Comparison of ENCODE assay signal across 12 cellular contexts in genomic region chrX:22365460-22365859, GRCh38.
DNase-seq lines count a peak whose midpoint lies in the region; FAIRE-seq and TF ChIP-seq lines count a peak whose summit lies in the region.
"Had no signal": no experiment of that assay in that cellular context is flagged by ENCODE, and none has a peak within 500 bp of the region (broad histone marks: within the 10 kb centered on the region; RNA-seq: fewer than 3 reads in every experiment).

No MANE protein-coding gene starts in this region.

- H3K4me3 ChIP-seq in endothelial cell of umbilical vein (replicated peaks in 1 of 3; ENCODE audit: insufficient read depth in 1 of 3, low read depth in 1 of 3, low read length in 3 of 3), result no peak overlapping the region

- no peaks in the 10 kb centered on the region for H3K9me3 ChIP-seq in endothelial cell of umbilical vein (replicated peaks; ENCODE audit: control insufficient read depth, insufficient read depth, low read length)

- CTCF ChIA-PET in endothelial cell of umbilical vein (lab: Charles Lee), result interaction anchor here (1.5 kb wide), 1 partner anchor 30 kb away, joined by 3 read pairs; no protein-coding TSS in a partner anchor

- POLR2A ChIA-PET in endothelial cell of umbilical vein (lab: Charles Lee), result no interaction called here

- no TSS peak for BruUV-seq in endothelial cell of umbilical vein (replicated peaks; lab: Mats Ljungman, UMichigan)

- no peaks in the 10 kb centered on the region for H4K20me1 ChIP-seq in endothelial cell of umbilical vein (replicated peaks; ENCODE audit: control insufficient read depth, extremely low read depth, insufficient read depth, low read length)

- no peak for TF ChIP-seq POLR2A in endothelial cell of umbilical vein (IDR thresholded peaks at IDR 0.05; ENCODE audit: low read depth, low read length)

- H3K27me3 ChIP-seq in endothelial cell of umbilical vein (ENCODE audit: control insufficient read depth in 2 of 2, insufficient read depth in 2 of 2, low read length in 2 of 2), result no peaks in the 10 kb centered on the region

- no peak overlapping the region for H3K4me2 ChIP-seq in endothelial cell of umbilical vein (ENCODE audit: insufficient read depth, low read length)

- H3K27ac ChIP-seq in endothelial cell of umbilical vein (ENCODE audit: insufficient read depth, low read depth, low read length), result peak overlapping the region; percentile 15

- peak; percentile 87 for DNase-seq in EH (ENCODE audit: low read depth)
- DNase-seq in RCC 7860 (ENCODE audit: low spot score), result peak; percentile 90
- DNase-seq in endothelial cell of umbilical vein (ENCODE audit: low read depth, low spot score), result peak; percentile 65
- DNase-seq in myocyte (ENCODE audit: low read depth), result peak; percentile 36
- DNase-seq in NCI-H748 treated with DMSO at 0.1 percent for 48 hours (lab: John Stamatoyannopoulos, UW), result no peak
- DNase-seq in NCI-H2227 (lab: John Stamatoyannopoulos, UW; ENCODE audit: unreplicated experiment), result no peak
- DNase-seq in stimulated activated naive CD4-positive, alpha-beta T cell treated with Interleukin-2 at 50 U/mL for 16 hours (lab: John Stamatoyannopoulos, UW), result no peak
- no peak for DNase-seq in NCI-H2029 treated with DMSO at 0.1 percent for 48 hours (lab: John Stamatoyannopoulos, UW)
- DNase-seq: activated CD4-positive, alpha-beta T cell treated with anti-CD3 and anti-CD28 coated beads for 48 hours; CD4-positive, CD25-positive, alpha-beta regulatory T cell; NCI-H187; stimulated activated CD4-positive, alpha-beta T cell treated with anti-CD3 and anti-CD28 coated beads, Interleukin-4, amount 100 ng/mL, for 4 hours had no signal

- H2AFZ ChIP-seq in endothelial cell of umbilical vein (ENCODE audit: low read depth, low read length), result no peak overlapping the region

- H3K4me1 ChIP-seq in endothelial cell of umbilical vein (ENCODE audit: control insufficient read depth, extremely low read depth, insufficient read depth, low read length), result peaks cover 14% of the 10 kb centered on the region

- H3K79me2 ChIP-seq in endothelial cell of umbilical vein (ENCODE audit: control insufficient read depth, insufficient read depth, low read length), result no peaks in the 10 kb centered on the region

- intact Hi-C loops in endothelial cell of umbilical vein (cut with micrococcal nuclease), result no loop called here

- no peaks in the 10 kb centered on the region for H3K36me3 ChIP-seq in endothelial cell of umbilical vein (ENCODE audit: control insufficient read depth in 2 of 2, extremely low read depth in 1 of 2, insufficient read depth in 2 of 2, low read length in 2 of 2)

- TF ChIP-seq CTCF in endothelial cell of umbilical vein (IDR thresholded peaks at IDR 0.05; ENCODE audit: extremely low read depth in 1 of 2, insufficient read depth in 1 of 2, low read depth in 1 of 2, low read length in 2 of 2), result no peak

- no peaks in the 10 kb centered on the region for H3K9me1 ChIP-seq in endothelial cell of umbilical vein (replicated peaks; ENCODE audit: control insufficient read depth, extremely low read depth, insufficient read depth, low read length)

- FAIRE-seq in RCC 7860 (lab: Jason Lieb, UNC) (peak; percentile 99), endothelial cell of umbilical vein (lab: Jason Lieb, UNC) (peak; percentile 94)

- dilution Hi-C loops in endothelial cell of umbilical vein (cut with MboI; ENCODE audit: extremely low pct_ligation_motif_present, low sequenced_read_pairs), result no loop called here

- no peak overlapping the region for H3K9ac ChIP-seq in endothelial cell of umbilical vein (replicated peaks; ENCODE audit: extremely low read depth, insufficient read depth, low read length)

TF ChIP-seq in endothelial cell of umbilical vein, 7 proteins besides CTCF, POLR2A, EP300 and RAD21:
- peak; percentile 32 for TF ChIP-seq JUN (IDR thresholded peaks at IDR 0.05; ENCODE audit: borderline replicate concordance, insufficient read depth, insufficient read length, low read depth)
- TF ChIP-seq FOS (IDR thresholded peaks at IDR 0.05; ENCODE audit: borderline replicate concordance, insufficient read depth, low read length), result peak; percentile 84
- TF ChIP-seq EZH2 (IDR thresholded peaks at IDR 0.05; ENCODE audit: borderline replicate concordance, low read depth, low read length, severe bottlenecking), result no peak
- TF ChIP-seq GATA2 (IDR thresholded peaks at IDR 0.05; ENCODE audit: insufficient read depth, insufficient read length, low read depth, low read length), result peak; percentile 16

Comparison
In these comparisons a context has a peak if more than half of its experiments do, and no peak if none do; other contexts are left out.
1. DNase-seq: peak in EH (single experiment), RCC 7860 (single experiment), endothelial cell of umbilical vein (single experiment) and myocyte (single experiment); none in NCI-H748 treated with DMSO at 0.1 percent for 48 hours (single experiment), NCI-H2227 (single experiment), stimulated activated naive CD4-positive, alpha-beta T cell treated with Interleukin-2 at 50 U/mL for 16 hours (single experiment) and NCI-H2029 treated with DMSO at 0.1 percent for 48 hours (single experiment).